In the genomic region with DNA sequence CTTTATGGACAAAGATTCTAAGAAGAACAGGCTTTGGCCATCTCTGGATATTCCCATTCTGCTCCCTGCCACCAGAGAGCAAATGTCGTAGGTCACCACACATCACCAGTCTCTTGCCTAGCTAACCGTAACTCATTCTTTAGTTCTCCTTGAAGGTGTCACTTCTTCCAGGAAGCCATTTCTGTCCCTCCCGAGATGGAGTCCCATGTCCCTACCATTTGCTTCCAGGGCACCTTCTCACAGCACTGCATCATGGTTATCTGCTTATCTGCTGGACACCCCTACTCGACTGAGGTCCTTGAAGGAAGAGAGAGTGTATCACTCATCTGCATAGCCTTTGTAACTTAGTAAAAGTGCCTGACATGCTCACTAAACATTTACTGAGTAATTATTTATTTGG, we compare ENCODE assay signal across 22 cellular contexts. TPM values are rescaled to one million over a fixed set of nuclear protein-coding genes. Genes with fewer than 3 reads are reported as not detected.
A peak's percentile ranks its signal among the peaks of the same experiment; 100 is the strongest.
DNase-seq lines count a peak whose midpoint lies in the region; ATAC-seq and TF ChIP-seq lines count a peak whose summit lies in the region.
"Had no signal": no experiment of that assay in that cellular context is flagged by ENCODE, and none has a peak within 500 bp of the region (broad histone marks: within the 10 kb centered on the region; RNA-seq: fewer than 3 reads in every experiment).

No MANE protein-coding gene starts in this region.

- H3K27me3 Mint-ChIP-seq in CD14-positive monocyte (ENCODE audit: low read depth in 3 of 3) (peaks cover 0 to 6% (median 3%) of the 10 kb centered on the region in 3 donors), Caco-2 (ENCODE audit: insufficient read depth, unreplicated experiment) (peaks cover 5% of the 10 kb centered on the region)
- H3K27me3 Mint-ChIP-seq in activated naive CD8-positive, alpha-beta T cell treated with anti-CD3 and anti-CD28 coated beads, Interleukin-2, amount 50 U/mL, for 24 hours: peaks cover 6% of the 10 kb centered on the region

- H3K27ac Mint-ChIP-seq in CD14-positive monocyte: peak overlapping the region in 4 of 7 donors; percentile 36 to 100 (median 94)
- no peak overlapping the region for H3K27ac Mint-ChIP-seq in activated naive CD8-positive, alpha-beta T cell treated with anti-CD3 and anti-CD28 coated beads, Interleukin-2, amount 50 U/mL, for 24 hours
- no peak overlapping the region for H3K27ac Mint-ChIP-seq in Caco-2 (ENCODE audit: unreplicated experiment)
- H3K27ac Mint-ChIP-seq: HFFc6 had no signal

- no peaks in the 10 kb centered on the region; the same call in 1 of the 2 replicates for H3K4me1 ChIP-seq in Caco-2

- H3K4me1 Mint-ChIP-seq in CD14-positive monocyte: peaks cover 39% of the 10 kb centered on the region
- H3K4me1 Mint-ChIP-seq in activated naive CD8-positive, alpha-beta T cell treated with anti-CD3 and anti-CD28 coated beads, Interleukin-2, amount 50 U/mL, for 24 hours: peaks cover 35% of the 10 kb centered on the region
- H3K4me1 Mint-ChIP-seq in Caco-2 (ENCODE audit: low read depth, unreplicated experiment): peaks cover 3% of the 10 kb centered on the region

- BruUV-seq in Caco-2 (replicated peaks; lab: Mats Ljungman, UMichigan): no TSS peak

- CTCF ChIA-PET in Caco-2 (lab: Charles Lee): no interaction called here

- no peak for TF ChIP-seq CTCF in 22Rv1 (IDR thresholded peaks at IDR 0.05)
- no peak for TF ChIP-seq CTCF in CD14-positive monocyte (IDR thresholded peaks at IDR 0.05)
- no peak for TF ChIP-seq CTCF in Caco-2 (IDR thresholded peaks at IDR 0.05; ENCODE audit: insufficient read depth in 1 of 2, low read depth in 1 of 2, low read length in 1 of 2, severe bottlenecking in 1 of 2, unreplicated experiment in 1 of 2)

- peak overlapping the region; percentile 82; the same call in 1 of the 2 replicates for H3K27ac ChIP-seq in 22Rv1
- H3K27ac ChIP-seq in caudate nucleus (ENCODE audit: low read depth, low read length): peak overlapping the region; percentile 9

- no peak for DNase-seq in CD14-positive monocyte (ENCODE audit: low spot score)
- no peak for DNase-seq in caudate nucleus (lab: John Stamatoyannopoulos, UW)
- DNase-seq in sciatic nerve (ENCODE audit: low spot score): peak; percentile 14
- DNase-seq in activated naive CD8-positive, alpha-beta T cell treated with anti-CD3 and anti-CD28 coated beads, Interleukin-2, amount 50 U/mL, for 24 hours: no peak
- DNase-seq in retina: no peak
- no peak for DNase-seq in Caco-2
- DNase-seq: activated CD4-positive, alpha-beta T cell treated with anti-CD3 and anti-CD28 coated beads for 36 hours; dermis blood vessel endothelial cell; foreskin fibroblast; HFFc6; hypothalamus; islet precursor cell; Kasumi-1; NCI-H1105; NCI-H2081 treated with DMSO at 0.1 percent for 48 hours; NCI-H510A; right cardiac atrium; RPMI8226 had no signal

- no peaks in the 10 kb centered on the region for H3K36me3 Mint-ChIP-seq in CD14-positive monocyte
- H3K36me3 Mint-ChIP-seq in activated naive CD8-positive, alpha-beta T cell treated with anti-CD3 and anti-CD28 coated beads, Interleukin-2, amount 50 U/mL, for 24 hours (ENCODE audit: low read depth): peaks cover 4% of the 10 kb centered on the region
- peaks cover 10% of the 10 kb centered on the region for H3K36me3 Mint-ChIP-seq in Caco-2 (ENCODE audit: insufficient read depth, unreplicated experiment)

- ATAC-seq in sciatic nerve: no peak
- ATAC-seq in activated naive CD8-positive, alpha-beta T cell treated with anti-CD3 and anti-CD28 coated beads, Interleukin-2, amount 50 U/mL, for 24 hours: no peak
- no peak for ATAC-seq in HG02870 (IDR thresholded peaks at IDR 0.05; ENCODE audit: unreplicated experiment)
- ATAC-seq: activated CD4-positive, alpha-beta T cell treated with anti-CD3 and anti-CD28 coated beads for 36 hours; right cardiac atrium had no signal

- H3K9me3 Mint-ChIP-seq in CD14-positive monocyte: peaks cover 0 to 3% (median 0%) of the 10 kb centered on the region in 7 donors
- no peaks in the 10 kb centered on the region for H3K9me3 Mint-ChIP-seq in activated naive CD8-positive, alpha-beta T cell treated with anti-CD3 and anti-CD28 coated beads, Interleukin-2, amount 50 U/mL, for 24 hours
- H3K9me3 Mint-ChIP-seq in Caco-2 (ENCODE audit: unreplicated experiment): no peaks in the 10 kb centered on the region
- H3K9me3 Mint-ChIP-seq: HFFc6, memory B cell had no signal

- POLR2A ChIA-PET in Caco-2 (lab: Charles Lee): no interaction called here

- no peak overlapping the region for H3K4me3 Mint-ChIP-seq in CD14-positive monocyte
- no peak overlapping the region for H3K4me3 Mint-ChIP-seq in activated naive CD8-positive, alpha-beta T cell treated with anti-CD3 and anti-CD28 coated beads, Interleukin-2, amount 50 U/mL, for 24 hours
- H3K4me3 Mint-ChIP-seq in Caco-2 (ENCODE audit: unreplicated experiment): no peak overlapping the region
- H3K4me3 Mint-ChIP-seq: HFFc6 had no signal

- H3K27me3 ChIP-seq in Caco-2 (replicated peaks; ENCODE audit: control insufficient read depth, insufficient read depth, low read length): no peaks in the 10 kb centered on the region

- H3K4me3 ChIP-seq in Caco-2 (ENCODE audit: low read depth, low read length): no peak overlapping the region

- intact Hi-C loops in CD14-positive monocyte (cut with micrococcal nuclease): loop anchor here (5.0 to 10.0 kb wide), 4 partner anchors 302 to 1242 kb away; a partner anchor contains a TSS
- intact Hi-C loops in sciatic nerve (cut with DNase I): no loop called here
- intact Hi-C loops in Caco-2 (cut with micrococcal nuclease; ENCODE audit: unreplicated experiment): loop anchor here (5.0 kb wide), 1 partner anchor 150 kb away; no protein-coding TSS in a partner anchor

- H3K36me3 ChIP-seq in Caco-2 (ENCODE audit: control insufficient read depth, insufficient read depth, low read length): no peaks in the 10 kb centered on the region

- no peaks in the 10 kb centered on the region for H3K9me3 ChIP-seq in Caco-2

RNA-seq across cellular contexts. Expression of a gene that starts 47.6 kb away (rescaled TPM):
- polyA plus RNA-seq in CD14-positive monocyte: under 1 TPM in 1 of 2 donors, not detected in 1; 0.01 TPM
- total RNA-seq in sciatic nerve (11.4 TPM), Caco-2 (2022) (17.1 and 20.0 TPM in 2 replicates)
- total RNA-seq: endothelial cell of umbilical vein, HFFc6 had no signal
- polyA plus RNA-seq: endothelial cell of umbilical vein had no signal

Comparison
In these comparisons a context has a peak if more than half of its experiments do, and no peak if none do; other contexts are left out.
1. H3K27ac Mint-ChIP-seq: peak in CD14-positive monocyte (4 of 7); none in activated naive CD8-positive, alpha-beta T cell treated with anti-CD3 and anti-CD28 coated beads, Interleukin-2, amount 50 U/mL, for 24 hours (single experiment) and Caco-2 (single experiment).